8 cellular contexts compared by ENCODE assay signal in genomic region chrX:85244411-85245210, GRCh38. TPM values are rescaled to one million over a fixed set of nuclear protein-coding genes. Genes with fewer than 3 reads are reported as not detected.
DNase-seq lines count a peak whose midpoint lies in the region; ATAC-seq and TF ChIP-seq lines count a peak whose summit lies in the region.

No MANE protein-coding gene starts in this region.

- H3K9me3 Mint-ChIP-seq in WTC11 (no peaks in the 10 kb centered on the region), neural progenitor cell (peaks cover 3% of the 10 kb centered on the region)

- ATAC-seq in GM19328 (IDR thresholded peaks at IDR 0.05; ENCODE audit: unreplicated experiment) = peak; percentile 38
- peak; percentile 21 for ATAC-seq in WTC11
- ATAC-seq in GM21825 (IDR thresholded peaks at IDR 0.05; ENCODE audit: unreplicated experiment) = no peak

- H3K4me3 ChIP-seq in KMS-11 (IDR thresholded peaks at IDR 0.05; ENCODE audit: insufficient read depth, low read depth, low read length) (no peak overlapping the region), fibroblast of mammary gland (ENCODE audit: control insufficient read depth, low read depth, low read length) (peak overlapping the region; percentile 55), neural progenitor cell (peak overlapping the region; percentile 72)

- H3K4me1 Mint-ChIP-seq in WTC11 = peaks cover 24% of the 10 kb centered on the region
- H3K4me1 Mint-ChIP-seq in neural progenitor cell = peaks cover 10% of the 10 kb centered on the region

- peaks cover 8% of the 10 kb centered on the region for H3K36me3 Mint-ChIP-seq in WTC11
- H3K36me3 Mint-ChIP-seq in neural progenitor cell = peaks cover 8% of the 10 kb centered on the region

- H3K9me3 ChIP-seq in neural progenitor cell (ENCODE audit: low read depth) = no peaks in the 10 kb centered on the region

- H3K4me3 Mint-ChIP-seq in WTC11 (peak overlapping the region; percentile 96), neural progenitor cell (peak overlapping the region; percentile 98)

- H3K27me3 ChIP-seq in KMS-11 (ENCODE audit: insufficient read depth, low read depth) = no peaks in the 10 kb centered on the region
- H3K27me3 ChIP-seq in neural progenitor cell = peaks cover 12% of the 10 kb centered on the region

- H4K20me1 ChIP-seq in KMS-11 (ENCODE audit: insufficient read depth) = no peaks in the 10 kb centered on the region
- peaks cover 13% of the 10 kb centered on the region for H4K20me1 ChIP-seq in neural progenitor cell (ENCODE audit: low read depth)

- H3K4me1 ChIP-seq in KMS-11 (ENCODE audit: low read depth, poor library complexity, severe bottlenecking) = peaks cover 12% of the 10 kb centered on the region
- H3K4me1 ChIP-seq in neural progenitor cell = peaks cover 6% of the 10 kb centered on the region

- no peaks in the 10 kb centered on the region for H3F3A ChIP-seq in neural progenitor cell (ENCODE audit: low read depth)

- TF ChIP-seq CTCF in KMS-11 (conservative IDR thresholded peaks at IDR 0.05; ENCODE audit: low read depth, low read length) = no peak
- no peak for TF ChIP-seq CTCF in WTC11 (IDR thresholded peaks at IDR 0.05)
- TF ChIP-seq CTCF in fibroblast of mammary gland (conservative IDR thresholded peaks at IDR 0.05; ENCODE audit: control insufficient read depth, insufficient read depth, low read depth, low read length) = no peak
- no peak for TF ChIP-seq CTCF in neural progenitor cell (IDR thresholded peaks at IDR 0.05)

- H3K36me3 ChIP-seq in KMS-11 (ENCODE audit: insufficient read depth) (no peaks in the 10 kb centered on the region), neural progenitor cell (peaks cover 5% of the 10 kb centered on the region)

- H3K27ac ChIP-seq in KMS-11 = peak overlapping the region; percentile 55
- peak overlapping the region; percentile 89 for H3K27ac ChIP-seq in neural progenitor cell

- H3K27me3 Mint-ChIP-seq in WTC11 (ENCODE audit: low read depth) (no peaks in the 10 kb centered on the region), neural progenitor cell (ENCODE audit: insufficient read depth, low read depth) (peaks cover under 1% of the 10 kb centered on the region)

- POLR2A ChIA-PET in WTC11 (lab: Charles Lee) = no interaction called here

- H3K27ac Mint-ChIP-seq in WTC11 (peak overlapping the region; percentile 98), neural progenitor cell (peak overlapping the region; percentile 99)

- peak; percentile 31 for DNase-seq in COR-L47 (lab: John Stamatoyannopoulos, UW)
- DNase-seq in WTC11 (ENCODE audit: low spot score) = peak; percentile 19
- peak; percentile 11 for DNase-seq in fibroblast of mammary gland (ENCODE audit: low read depth)
- DNase-seq in neural progenitor cell (ENCODE audit: low spot score) = peak; percentile 64
- DNase-seq in cerebellar nuclear complex (lab: John Stamatoyannopoulos, UW) = no peak

- CTCF ChIA-PET in WTC11 (lab: Charles Lee) = interaction anchor here (0.6 to 1.9 kb wide), 3 partner anchors 135 to 777 kb away, joined by 4 to 8 read pairs (median 4); no protein-coding TSS in a partner anchor

- peak overlapping the region; percentile 88 for H3K9ac ChIP-seq in KMS-11
- peak overlapping the region; percentile 95 for H3K9ac ChIP-seq in neural progenitor cell

- H3K4me2 ChIP-seq in KMS-11 (peak overlapping the region; percentile 76), neural progenitor cell (peak overlapping the region; percentile 82)

- H2AFZ ChIP-seq in KMS-11 (ENCODE audit: low read depth) (peak overlapping the region; percentile 76), neural progenitor cell (replicated peaks) (peak overlapping the region; percentile 86)

- no peaks in the 10 kb centered on the region; the same call in 1 of the 2 replicates for H3K79me2 ChIP-seq in KMS-11 (ENCODE audit: insufficient read depth, low read depth)
- peaks cover 51% of the 10 kb centered on the region for H3K79me2 ChIP-seq in neural progenitor cell (ENCODE audit: low read depth)

TF ChIP-seq in WTC11, 78 proteins besides CTCF, POLR2A, EP300 and RAD21 (continues in another document):
- TF ChIP-seq ZBTB21 (CRISPR knock-in tag; IDR thresholded peaks at IDR 0.05; ENCODE audit: borderline replicate concordance) (no peak), E2F4 (CRISPR knock-in tag; IDR thresholded peaks at IDR 0.05; ENCODE audit: borderline replicate concordance, low read depth) (no peak), E2F5 (CRISPR knock-in tag; IDR thresholded peaks at IDR 0.05) (no peak), ZNF232 (CRISPR knock-in tag; IDR thresholded peaks at IDR 0.05) (no peak), FOXP4 (CRISPR knock-in tag; IDR thresholded peaks at IDR 0.05) (no peak), TEAD4 (CRISPR knock-in tag; IDR thresholded peaks at IDR 0.05) (no peak), ATF6 (CRISPR knock-in tag; IDR thresholded peaks at IDR 0.05) (no peak), ZNF671 (CRISPR knock-in tag; IDR thresholded peaks at IDR 0.05) (no peak), FOXK1 (CRISPR knock-in tag; IDR thresholded peaks at IDR 0.05) (no peak), ZSCAN18 (CRISPR knock-in tag; IDR thresholded peaks at IDR 0.05) (no peak), SMAD3 (CRISPR knock-in tag; IDR thresholded peaks at IDR 0.05; ENCODE audit: borderline replicate concordance) (no peak), CBFB (CRISPR knock-in tag; IDR thresholded peaks at IDR 0.05; ENCODE audit: low read depth) (no peak), OVOL2 (CRISPR knock-in tag; IDR thresholded peaks at IDR 0.05; ENCODE audit: borderline replicate concordance) (no peak), CREB1 (CRISPR knock-in tag; IDR thresholded peaks at IDR 0.05) (no peak)

RNA-seq across cellular contexts. Expression of gene ZNF711, which starts 0.8 kb away (rescaled TPM):
- 12.5 to 14.3 TPM (median 13.4 TPM) in 3 replicates for total RNA-seq in WTC11 (2021)
- total RNA-seq in neural progenitor cell (ENCODE audit: low replicate concordance) = 34.7 and 55.4 TPM in 2 replicates

RNA-seq across cellular contexts. Expression of gene SATL1, which starts 1.0 kb away (rescaled TPM):
- total RNA-seq in WTC11 (2021) (0.22 to 0.39 TPM (median 0.32 TPM) in 3 replicates), neural progenitor cell (ENCODE audit: low replicate concordance) (0.09 TPM in 1 of 2 replicates, not detected in the other)

Comparison
In these comparisons a context has a peak if more than half of its experiments do, and no peak if none do; other contexts are left out.
1. DNase-seq: peak in COR-L47 (single experiment), WTC11 (single experiment), fibroblast of mammary gland (single experiment) and neural progenitor cell (single experiment); none in cerebellar nuclear complex (0 of 2).